ENCODE assay signal across 11 cellular contexts in the genomic region with DNA sequence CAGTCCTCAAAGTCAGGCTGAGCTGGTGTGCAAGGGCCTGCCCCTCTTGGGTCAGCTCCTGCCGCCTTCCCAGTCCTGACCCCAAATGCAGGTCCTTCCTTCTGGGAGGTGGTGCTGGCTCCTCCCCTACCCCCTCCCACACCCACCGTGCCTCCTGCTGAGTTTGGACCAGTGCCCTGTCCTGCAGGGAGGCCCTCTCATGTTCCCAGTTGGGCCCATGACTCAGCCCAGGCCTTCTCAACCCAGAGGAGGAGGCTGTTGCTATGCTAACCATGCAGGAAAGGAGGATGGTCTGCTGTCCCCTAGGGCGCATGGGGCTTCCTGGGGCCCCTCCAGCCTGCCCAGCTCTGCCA. TPM values are rescaled to one million over a fixed set of nuclear protein-coding genes. Genes with fewer than 3 reads are reported as not detected.
DNase-seq lines count a peak whose midpoint lies in the region; ATAC-seq and TF ChIP-seq lines count a peak whose summit lies in the region.
"Had no signal": no experiment of that assay in that cellular context is flagged by ENCODE, and none has a peak within 500 bp of the region (broad histone marks: within the 10 kb centered on the region; RNA-seq: fewer than 3 reads in every experiment).

No MANE protein-coding gene starts in this region.

- H3K79me1 ChIP-seq in neuronal stem cell (ENCODE audit: low read depth, low read length) = peaks cover 5% of the 10 kb centered on the region

- no peaks in the 10 kb centered on the region for H3K9me3 ChIP-seq in body of pancreas
- peaks cover 0 to 1% of the 10 kb centered on the region in 2 donors for H3K9me3 ChIP-seq in neuronal stem cell (replicated peaks in 1 of 2; ENCODE audit: control insufficient read depth in 2 of 2, insufficient read depth in 1 of 2, low read depth in 1 of 2, low read length in 2 of 2)
- H3K9me3 ChIP-seq: adrenal gland had no signal

- H2AK5ac ChIP-seq in neuronal stem cell (ENCODE audit: low read depth, low read length) = no peak overlapping the region

- TF ChIP-seq POLR2A in body of pancreas (IDR thresholded peaks at IDR 0.05) (peak in 1 of 3 donors; percentile 30), GM18505 (IDR thresholded peaks at IDR 0.05; ENCODE audit: borderline replicate concordance, extremely low read depth, insufficient read depth, insufficient read length) (no peak)

- H2BK12ac ChIP-seq in neuronal stem cell (ENCODE audit: low read length) = no peak overlapping the region

- DNase-seq in COLO668 (lab: John Stamatoyannopoulos, UW; ENCODE audit: unreplicated experiment) = peak; percentile 32
- DNase-seq in body of pancreas = peak; percentile 61 to 73 (median 70)
- DNase-seq in neuronal stem cell (ENCODE audit: low spot score) = no peak
- no peak for DNase-seq in AML-193 (lab: John Stamatoyannopoulos, UW)
- DNase-seq in NCI-H1436 (lab: John Stamatoyannopoulos, UW) = no peak
- DNase-seq in NCI-H2107 treated with DMSO at 0.1 percent for 48 hours (lab: John Stamatoyannopoulos, UW; ENCODE audit: unreplicated experiment) = no peak
- DNase-seq: activated CD4-positive, CD25-positive, alpha-beta regulatory T cell treated with anti-CD3 and anti-CD28 coated beads, Interleukin-2, amount 50 U/mL, for 72 hours; NCI-H524 had no signal

- no peaks in the 10 kb centered on the region for H3K27me3 ChIP-seq in body of pancreas
- H3K27me3 ChIP-seq in neuronal stem cell (ENCODE audit: control insufficient read depth in 3 of 3, insufficient read depth in 3 of 3, low read depth in 1 of 3, low read length in 3 of 3) = peaks cover 17 to 30% (median 23%) of the 10 kb centered on the region in 3 experiments
- H3K27me3 ChIP-seq: adrenal gland had no signal

- 47% methylated on average over 3 of the region's 3 CpGs; no CpG with 5 or more reads in 1 of the 2 donors for WGBS in body of pancreas, 2 donors
- WGBS in neuronal stem cell (ENCODE audit: extremely low coverage in 2 of 2, insufficient read length in 2 of 2, insufficient replicate concordance in 1 of 2), 2 donors = no CpG with 5 or more reads among the region's 3 CpGs

- H4K91ac ChIP-seq in neuronal stem cell (ENCODE audit: low read depth, low read length, poor library complexity) = no peak overlapping the region

- H2AFZ ChIP-seq in neuronal stem cell (ENCODE audit: low read length) = no peak overlapping the region

- no peak overlapping the region for H3K9ac ChIP-seq in neuronal stem cell (ENCODE audit: low read depth, low read length, poor library complexity)

- no peak overlapping the region for H3K4me2 ChIP-seq in neuronal stem cell (ENCODE audit: insufficient read depth, low read length, poor library complexity, severe bottlenecking)

- H2BK120ac ChIP-seq in neuronal stem cell (ENCODE audit: low read depth, low read length) = peak overlapping the region; percentile 72

- no peak for TF ChIP-seq CTCF in body of pancreas (IDR thresholded peaks at IDR 0.05)

- intact Hi-C loops in body of pancreas (cut with DNase I) = no loop called here

- H3K23ac ChIP-seq in neuronal stem cell (ENCODE audit: low read depth, low read length, poor library complexity) = no peak overlapping the region

- TF ChIP-seq RAD21 in Ishikawa (IDR thresholded peaks at IDR 0.05; ENCODE audit: low read depth) = no peak

- H2BK15ac ChIP-seq in neuronal stem cell (ENCODE audit: low read length) = peak overlapping the region; percentile 67

- ATAC-seq in body of pancreas (peak; percentile 17), GM18505 (IDR thresholded peaks at IDR 0.05; ENCODE audit: unreplicated experiment) (no peak)

- H3K4me1 ChIP-seq in body of pancreas (peaks cover 50% of the 10 kb centered on the region), neuronal stem cell (ENCODE audit: control insufficient read depth in 2 of 2, insufficient read depth in 1 of 2, low read depth in 1 of 2, low read length in 2 of 2) (peaks cover 2 to 15% of the 10 kb centered on the region in 2 donors)

- no peak overlapping the region for H3K18ac ChIP-seq in neuronal stem cell (ENCODE audit: low read length)

- no peak overlapping the region for H4K8ac ChIP-seq in neuronal stem cell (ENCODE audit: low read depth, low read length)

- peak overlapping the region; percentile 66 for H2BK5ac ChIP-seq in neuronal stem cell (ENCODE audit: low read length)

- peak overlapping the region in 3 of 4 donors; percentile 34 to 60 (median 54) for H3K27ac ChIP-seq in body of pancreas
- no peak overlapping the region for H3K27ac ChIP-seq in neuronal stem cell (replicated peaks; ENCODE audit: low read length)
- H3K27ac ChIP-seq: adrenal gland had no signal

- peak; percentile 76; the same call in 1 of the 2 replicates for TF ChIP-seq EP300 in Ishikawa (IDR thresholded peaks at IDR 0.05; ENCODE audit: borderline replicate concordance)

- no peak overlapping the region for H3K4ac ChIP-seq in neuronal stem cell (ENCODE audit: low read length)

- H3K14ac ChIP-seq in neuronal stem cell (ENCODE audit: low read length) = peak overlapping the region; percentile 21

- H3K36me3 ChIP-seq in body of pancreas (replicated peaks in 1 of 2; ENCODE audit: insufficient read depth in 1 of 2, low read depth in 2 of 2) (no peaks in the 10 kb centered on the region), neuronal stem cell (replicated peaks in 1 of 2; ENCODE audit: control insufficient read depth in 2 of 2, insufficient read depth in 2 of 2, low read length in 2 of 2) (no peaks in the 10 kb centered on the region)
- H3K36me3 ChIP-seq: adrenal gland had no signal

- H3K4me3 ChIP-seq in body of pancreas (no peak overlapping the region), neuronal stem cell (ENCODE audit: low read length in 2 of 2) (no peak overlapping the region)
- H3K4me3 ChIP-seq: adrenal gland had no signal

TF ChIP-seq in Ishikawa, 13 proteins besides CTCF, POLR2A, EP300 and RAD21:
- TF ChIP-seq, protein P1, sequence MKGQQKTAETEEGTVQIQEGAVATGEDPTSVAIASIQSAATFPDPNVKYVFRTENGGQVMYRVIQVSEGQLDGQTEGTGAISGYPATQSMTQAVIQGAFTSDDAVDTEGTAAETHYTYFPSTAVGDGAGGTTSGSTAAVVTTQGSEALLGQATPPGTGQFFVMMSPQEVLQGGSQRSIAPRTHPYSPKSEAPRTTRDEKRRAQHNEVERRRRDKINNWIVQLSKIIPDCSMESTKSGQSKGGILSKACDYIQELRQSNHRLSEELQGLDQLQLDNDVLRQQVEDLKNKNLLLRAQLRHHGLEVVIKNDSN (IDR thresholded peaks at IDR 0.05) = peak; percentile 30; the same call in 1 of the 2 replicates
- TF ChIP-seq, protein P2, sequence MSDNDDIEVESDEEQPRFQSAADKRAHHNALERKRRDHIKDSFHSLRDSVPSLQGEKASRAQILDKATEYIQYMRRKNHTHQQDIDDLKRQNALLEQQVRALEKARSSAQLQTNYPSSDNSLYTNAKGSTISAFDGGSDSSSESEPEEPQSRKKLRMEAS (IDR thresholded peaks at IDR 0.05) = no peak
- TF ChIP-seq TEAD4 (IDR thresholded peaks at IDR 0.05) = peak; percentile 45; the same call in 1 of the 2 replicates
- peak; percentile 97 for TF ChIP-seq NFIC (IDR thresholded peaks at IDR 0.05)
- TF ChIP-seq, protein P3, sequence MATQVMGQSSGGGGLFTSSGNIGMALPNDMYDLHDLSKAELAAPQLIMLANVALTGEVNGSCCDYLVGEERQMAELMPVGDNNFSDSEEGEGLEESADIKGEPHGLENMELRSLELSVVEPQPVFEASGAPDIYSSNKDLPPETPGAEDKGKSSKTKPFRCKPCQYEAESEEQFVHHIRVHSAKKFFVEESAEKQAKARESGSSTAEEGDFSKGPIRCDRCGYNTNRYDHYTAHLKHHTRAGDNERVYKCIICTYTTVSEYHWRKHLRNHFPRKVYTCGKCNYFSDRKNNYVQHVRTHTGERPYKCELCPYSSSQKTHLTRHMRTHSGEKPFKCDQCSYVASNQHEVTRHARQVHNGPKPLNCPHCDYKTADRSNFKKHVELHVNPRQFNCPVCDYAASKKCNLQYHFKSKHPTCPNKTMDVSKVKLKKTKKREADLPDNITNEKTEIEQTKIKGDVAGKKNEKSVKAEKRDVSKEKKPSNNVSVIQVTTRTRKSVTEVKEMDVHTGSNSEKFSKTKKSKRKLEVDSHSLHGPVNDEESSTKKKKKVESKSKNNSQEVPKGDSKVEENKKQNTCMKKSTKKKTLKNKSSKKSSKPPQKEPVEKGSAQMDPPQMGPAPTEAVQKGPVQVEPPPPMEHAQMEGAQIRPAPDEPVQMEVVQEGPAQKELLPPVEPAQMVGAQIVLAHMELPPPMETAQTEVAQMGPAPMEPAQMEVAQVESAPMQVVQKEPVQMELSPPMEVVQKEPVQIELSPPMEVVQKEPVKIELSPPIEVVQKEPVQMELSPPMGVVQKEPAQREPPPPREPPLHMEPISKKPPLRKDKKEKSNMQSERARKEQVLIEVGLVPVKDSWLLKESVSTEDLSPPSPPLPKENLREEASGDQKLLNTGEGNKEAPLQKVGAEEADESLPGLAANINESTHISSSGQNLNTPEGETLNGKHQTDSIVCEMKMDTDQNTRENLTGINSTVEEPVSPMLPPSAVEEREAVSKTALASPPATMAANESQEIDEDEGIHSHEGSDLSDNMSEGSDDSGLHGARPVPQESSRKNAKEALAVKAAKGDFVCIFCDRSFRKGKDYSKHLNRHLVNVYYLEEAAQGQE (IDR thresholded peaks at IDR 0.05; ENCODE audit: low read depth) = no peak
- TF ChIP-seq EGR1 (IDR thresholded peaks at IDR 0.05) = peak; percentile 62
- TF ChIP-seq TCF12 (IDR thresholded peaks at IDR 0.05; ENCODE audit: low read depth) = peak; percentile 86
TF ChIP-seq in Ishikawa: peak in this region for 5.

RNA-seq across cellular contexts. Expression of a gene that starts 4.4 kb away (rescaled TPM):
- total RNA-seq in body of pancreas = 10 to 100 TPM; 10.6 to 21.8 TPM
- 0.95 TPM for polyA plus RNA-seq in neuronal stem cell (2013, experiment 1 of 2)
- 0.87 TPM for polyA plus RNA-seq in neuronal stem cell (2013, experiment 2 of 2)

RNA-seq across cellular contexts. Expression of a gene that starts 9.8 kb away (rescaled TPM):
- total RNA-seq in body of pancreas = 100 to 1,000 TPM in 1 of 2 donors, 10 to 100 TPM in 1; 74.2 to 151 TPM
- 84.4 TPM for polyA plus RNA-seq in neuronal stem cell (2013, experiment 1 of 2)
- 82.3 TPM for polyA plus RNA-seq in neuronal stem cell (2013, experiment 2 of 2)

RNA-seq across cellular contexts. Expression of a gene that starts 52.4 kb away (rescaled TPM):
- total RNA-seq in body of pancreas = 100 to 1,000 TPM; 111 to 130 TPM
- 109 TPM for polyA plus RNA-seq in neuronal stem cell (2013, experiment 1 of 2)
- 114 TPM for polyA plus RNA-seq in neuronal stem cell (2013, experiment 2 of 2)

RNA-seq across cellular contexts. Expression of a gene that starts 59.8 kb away (rescaled TPM):
- 10 to 100 TPM; 23.6 to 41.9 TPM for total RNA-seq in body of pancreas
- 12.3 TPM for polyA plus RNA-seq in neuronal stem cell (2013, experiment 1 of 2)
- 11.4 TPM for polyA plus RNA-seq in neuronal stem cell (2013, experiment 2 of 2)

Comparison
In these comparisons a context has a peak if more than half of its experiments do, and no peak if none do; other contexts are left out.
1. DNase-seq: peak in COLO668 (single experiment) and body of pancreas (4 of 4); none in neuronal stem cell (single experiment), AML-193 (0 of 2), NCI-H1436 (single experiment) and NCI-H2107 treated with DMSO at 0.1 percent for 48 hours (single experiment).